ENCODE assay signal across 1 cellular context in genomic region chr1:7704214-7705047, GRCh38.
TF ChIP-seq lines count a peak whose summit lies in the region.

No MANE protein-coding gene starts in this region.

TF ChIP-seq in HepG2, 621 proteins besides CTCF, POLR2A, EP300 and RAD21 (continued from another document):
- TF ChIP-seq HOMEZ (CRISPR knock-in tag; IDR thresholded peaks at IDR 0.05; ENCODE audit: low read depth) (no peak), ZNF274 (CRISPR knock-in tag; IDR thresholded peaks at IDR 0.05) (no peak), ZNF138 (CRISPR knock-in tag; IDR thresholded peaks at IDR 0.05; ENCODE audit: low read depth) (no peak), TARDBP (CRISPR knock-in tag; IDR thresholded peaks at IDR 0.05) (no peak), ZBTB2 (CRISPR knock-in tag; IDR thresholded peaks at IDR 0.05; ENCODE audit: low read depth) (no peak), GABPB1 (CRISPR knock-in tag; IDR thresholded peaks at IDR 0.05) (peak; percentile 47; the same call in 1 of the 2 replicates)
